In the genomic region with DNA sequence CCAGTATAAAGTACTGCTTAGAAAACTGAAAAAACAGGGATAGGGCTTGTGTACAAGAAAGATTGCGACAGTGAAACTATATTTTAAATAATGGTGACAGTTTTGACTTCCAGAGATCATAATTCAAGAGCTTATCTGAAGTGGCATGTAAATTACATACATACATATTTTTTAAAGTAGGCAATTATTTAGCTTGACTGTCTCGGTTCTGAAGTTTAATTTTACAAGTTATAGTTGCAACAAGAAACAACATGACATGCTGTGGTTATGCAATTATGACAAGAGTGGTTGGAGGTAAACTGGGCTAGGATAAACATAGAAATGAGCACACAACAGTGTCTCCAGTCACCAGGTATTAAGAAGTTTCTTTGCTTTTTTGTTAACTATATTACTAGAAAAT, we compare ENCODE assay signal across 21 cellular contexts. TPM values are rescaled to one million over a fixed set of nuclear protein-coding genes. Genes with fewer than 3 reads are reported as not detected.
A peak's percentile ranks its signal among the peaks of the same experiment; 100 is the strongest.
DNase-seq lines count a peak whose midpoint lies in the region; ATAC-seq and TF ChIP-seq lines count a peak whose summit lies in the region.
"Had no signal": no experiment of that assay in that cellular context is flagged by ENCODE, and none has a peak within 500 bp of the region (broad histone marks: within the 10 kb centered on the region; RNA-seq: fewer than 3 reads in every experiment).

No MANE protein-coding gene starts in this region.

- H3K36me3 ChIP-seq in adipocyte (ENCODE audit: control insufficient read depth, insufficient read depth, low read length, severe bottlenecking), result no peaks in the 10 kb centered on the region
- no peaks in the 10 kb centered on the region for H3K36me3 ChIP-seq in gastrocnemius medialis
- H3K36me3 ChIP-seq in Peyer's patch, result no peaks in the 10 kb centered on the region
- H3K36me3 ChIP-seq: thoracic aorta had no signal

- peak overlapping the region; percentile 97 to 100 (median 98) for H3K27ac ChIP-seq in gastrocnemius medialis
- no peak overlapping the region for H3K27ac ChIP-seq in Peyer's patch
- H3K27ac ChIP-seq: thoracic aorta had no signal

- H3K9me3 ChIP-seq in adipocyte (ENCODE audit: control insufficient read depth, low read length), result no peaks in the 10 kb centered on the region
- H3K9me3 ChIP-seq in gastrocnemius medialis, result no peaks in the 10 kb centered on the region
- no peaks in the 10 kb centered on the region for H3K9me3 ChIP-seq in Peyer's patch
- H3K9me3 ChIP-seq: thoracic aorta had no signal

- peak; percentile 24 for DNase-seq in G401 (ENCODE audit: low spot score)
- peak; percentile 20 for DNase-seq in adipocyte (ENCODE audit: low read depth)
- peak; percentile 34 for DNase-seq in fibroblast of the aortic adventitia (ENCODE audit: low read depth)
- no peak for DNase-seq in gastrocnemius medialis
- no peak for DNase-seq in GM19238 (ENCODE audit: insufficient read length, low spot score)
- no peak for DNase-seq in Peyer's patch
- DNase-seq: activated CD4-positive, alpha-beta T cell treated with anti-CD3 and anti-CD28 coated beads for 36 hours; activated CD8-positive, alpha-beta T cell treated with anti-CD3 and anti-CD28 coated beads, Interleukin-2, amount 10 ng/mL, durations not matched to agents 7 days and 5 days; activated effector memory CD4-positive, alpha-beta T cell treated with Interleukin-2 at 50 U/mL for 16 hours; activated T-cell treated with anti-CD3 and anti-CD28 coated beads for 4 hours; CD4-positive, alpha-beta memory T cell; cerebellar nuclear complex; DMS 273 treated with DMSO at 0.1 percent for 48 hours; NCI-H2081 treated with DMSO at 0.1 percent for 48 hours; NCI-H446; NCI-H82; stimulated activated naive CD8-positive, alpha-beta T cell treated with anti-CD3 and anti-CD28 coated beads, Interleukin-15, Interleukin-2, amounts not matched to agents 100 U/mL and 50 U/mL, for 24 hours had no signal

- TF ChIP-seq POLR2A in gastrocnemius medialis (IDR thresholded peaks at IDR 0.05) (peak in 1 of 2 donors; percentile 17), Peyer's patch (IDR thresholded peaks at IDR 0.05) (no peak)

- ATAC-seq in gastrocnemius medialis (peak; percentile 23 to 24), HG02678 (IDR thresholded peaks at IDR 0.05; ENCODE audit: unreplicated experiment) (no peak), GM21515 (IDR thresholded peaks at IDR 0.05; ENCODE audit: unreplicated experiment) (no peak)
- ATAC-seq: activated CD4-positive, alpha-beta T cell treated with anti-CD3 and anti-CD28 coated beads for 36 hours; activated CD8-positive, alpha-beta T cell treated with anti-CD3 and anti-CD28 coated beads, Interleukin-2, amount 10 ng/mL, durations not matched to agents 7 days and 5 days; sciatic nerve; stimulated activated naive CD8-positive, alpha-beta T cell treated with anti-CD3 and anti-CD28 coated beads, Interleukin-15, Interleukin-2, amounts not matched to agents 100 U/mL and 50 U/mL, for 24 hours had no signal

- H3K4me3 ChIP-seq in adipocyte (ENCODE audit: low read length) (no peak overlapping the region), fibroblast of the aortic adventitia (ENCODE audit: low read depth, low read length) (no peak overlapping the region), gastrocnemius medialis (peak overlapping the region in 3 of 4 donors; percentile 12 to 96 (median 94)), Peyer's patch (peak overlapping the region in 1 of 4 donors; percentile 2)
- H3K4me3 ChIP-seq: thoracic aorta had no signal

- intact Hi-C loops in gastrocnemius medialis (cut with DNase I; ENCODE audit: low total_unique reads), result no loop called here

- H3K27me3 ChIP-seq in adipocyte (replicated peaks; ENCODE audit: control insufficient read depth, insufficient read depth, low read length) (no peaks in the 10 kb centered on the region), gastrocnemius medialis (no peaks in the 10 kb centered on the region), Peyer's patch (no peaks in the 10 kb centered on the region)

- H3K4me1 ChIP-seq in adipocyte (ENCODE audit: control insufficient read depth, insufficient read depth, low read length) (peaks cover 37% of the 10 kb centered on the region), gastrocnemius medialis (peaks cover 65 to 69% of the 10 kb centered on the region in 2 donors), Peyer's patch (peaks cover 0 to 11% (median 3%) of the 10 kb centered on the region in 4 donors)

- TF ChIP-seq CTCF in fibroblast of the aortic adventitia (IDR thresholded peaks at IDR 0.05; ENCODE audit: insufficient read depth, low read length), result no peak
- no peak for TF ChIP-seq CTCF in gastrocnemius medialis (IDR thresholded peaks at IDR 0.05 in 4 of 5, conservative IDR thresholded peaks at IDR 0.05 in 1 of 5)
- TF ChIP-seq CTCF in Peyer's patch (IDR thresholded peaks at IDR 0.05), result no peak

- in situ Hi-C loops in G401 (cut with HindIII; ENCODE audit: low sequenced_read_pairs), result no loop called here
- in situ Hi-C loops in gastrocnemius medialis (cut with MboI; ENCODE audit: low sequenced_read_pairs in 4 of 4), result loop anchor here (10.0 to 25.0 kb wide), 4 partner anchors 94 to 271 kb away; no protein-coding TSS in a partner anchor

- H3K9ac ChIP-seq in adipocyte (ENCODE audit: low read length), result no peak overlapping the region

RNA-seq across cellular contexts. Expression of a gene that starts 4.1 kb away (rescaled TPM):
- not detected in 2 replicates for total RNA-seq in G401 (2014; rRNA removed; shearing (Covaris generic))
- total RNA-seq in fibroblast of the aortic adventitia (ENCODE audit: low replicate concordance) (41.0 and 47.3 TPM in 2 replicates), gastrocnemius medialis (100 to 1,000 TPM; 106 to 206 (median 154) TPM), Peyer's patch (100 to 1,000 TPM in 1 of 4 donors, 10 to 100 TPM in 3; 36.3 to 115 (median 79.4) TPM)

Comparison
In these comparisons a context has a peak if more than half of its experiments do, and no peak if none do; other contexts are left out.
1. DNase-seq: peak in G401 (single experiment), adipocyte (single experiment) and fibroblast of the aortic adventitia (single experiment); none in gastrocnemius medialis (0 of 2), GM19238 (single experiment) and Peyer's patch (0 of 3).
2. H3K4me3 ChIP-seq: peak in gastrocnemius medialis (3 of 4); none in adipocyte (single experiment) and fibroblast of the aortic adventitia (single experiment).
3. ATAC-seq: peak in gastrocnemius medialis (2 of 2); none in HG02678 (single experiment) and GM21515 (single experiment).
4. H3K27ac ChIP-seq: peak in gastrocnemius medialis (4 of 4); none in Peyer's patch (0 of 4).
5. RNA of a gene that starts 4.1 kb away (total RNA-seq): 106 to 206 TPM in gastrocnemius medialis, 36.3 to 115 TPM in Peyer's patch and 41.0 to 47.3 TPM in fibroblast of the aortic adventitia; not detected in G401; every median in the first group is over 10 times any median in the second.